Comparison of ENCODE assay signal across 3 cellular contexts in the genomic region with DNA sequence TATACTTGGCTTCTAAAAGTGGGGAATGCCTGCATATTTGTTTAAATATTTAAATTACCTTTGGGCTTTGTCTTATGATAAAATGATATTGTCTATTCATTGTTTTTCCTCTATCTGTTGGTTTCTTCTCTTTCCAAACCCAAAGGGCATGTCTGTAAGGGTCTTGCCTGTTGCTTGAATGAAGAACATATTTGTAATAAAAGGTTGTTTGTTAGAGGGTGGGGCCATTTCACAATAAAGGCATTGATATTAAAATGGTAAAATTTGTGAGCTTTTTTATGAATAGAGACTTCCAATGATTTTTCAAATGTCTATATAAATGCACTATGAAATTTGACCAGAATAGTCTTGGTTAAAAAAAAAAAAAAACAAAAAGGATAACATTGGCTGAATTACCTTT.
"Had no signal": no experiment of that assay in that cellular context is flagged by ENCODE, and none has a peak within 500 bp of the region (broad histone marks: within the 10 kb centered on the region; RNA-seq: fewer than 3 reads in every experiment).

No MANE protein-coding gene starts in this region.

- H3K4me3 ChIP-seq: GM12878 had no signal

- ATAC-seq: GM12878 had no signal

- DNase-seq: GDM1, GF-D8 had no signal
